ENCODE assay signal across 24 cellular contexts in genomic region chr20:45315672-45316071, GRCh38. TPM values are rescaled to one million over a fixed set of nuclear protein-coding genes. Genes with fewer than 3 reads are reported as not detected.
"Had no signal": no experiment of that assay in that cellular context is flagged by ENCODE, and none has a peak within 500 bp of the region (broad histone marks: within the 10 kb centered on the region; RNA-seq: fewer than 3 reads in every experiment).

No MANE protein-coding gene starts in this region.

- FAIRE-seq: RCC 7860 had no signal

- H3K36me3 ChIP-seq: MG63 had no signal

- H3K4me3 ChIP-seq: MG63 had no signal

- H3K9me3 ChIP-seq: MG63, SK-N-SH had no signal

- H3K27ac Mint-ChIP-seq: IgD-negative memory B cell had no signal

- H3K9me3 Mint-ChIP-seq: IgD-negative memory B cell had no signal

- H3K27me3 ChIP-seq: MG63 had no signal

- H3K4me3 Mint-ChIP-seq: IgD-negative memory B cell had no signal

- DNase-seq: KBM-7, MG63, NCI-H1092, NCI-H1436, NCI-H187, NCI-H2029, NCI-H2081 treated with DMSO at 0.1 percent for 48 hours, NCI-H2171, NCI-H226, NCI-H446, NCI-H510A, NCI-H524 treated with DMSO at 0.1 percent for 48 hours, NCI-H69, NCI-H774, Right ventricle myocardium superior, RPMI8226, SIG-M5, SK-N-SH, SW 1271 had no signal

- H3K36me3 Mint-ChIP-seq: IgD-negative memory B cell had no signal

RNA-seq across cellular contexts. Expression of gene MATN4, which starts 7.6 kb away (rescaled TPM):
- total RNA-seq: Right ventricle myocardium superior had no signal

RNA-seq across cellular contexts. Expression of gene RBPJL, which starts 9.0 kb away (rescaled TPM):
- total RNA-seq: HT-29, LHCN-M2, Right ventricle myocardium superior, SK-MEL-5 had no signal
